Comparison of ENCODE assay signal across 11 cellular contexts in genomic region chr16:88767546-88767945, GRCh38. TPM values are rescaled to one million over a fixed set of nuclear protein-coding genes. Genes with fewer than 3 reads are reported as not detected.
A peak's percentile ranks its signal among the peaks of the same experiment; 100 is the strongest.
DNase-seq lines count a peak whose midpoint lies in the region; ATAC-seq and TF ChIP-seq lines count a peak whose summit lies in the region.
"Had no signal": no experiment of that assay in that cellular context is flagged by ENCODE, and none has a peak within 500 bp of the region (broad histone marks: within the 10 kb centered on the region; RNA-seq: fewer than 3 reads in every experiment).

No MANE protein-coding gene starts in this region.

- TF ChIP-seq EP300 in esophagus muscularis mucosa (IDR thresholded peaks at IDR 0.05) = no peak

- peaks cover 17% of the 10 kb centered on the region for H3K4me1 ChIP-seq in GM23248 (ENCODE audit: insufficient read depth)
- H3K4me1 ChIP-seq in esophagus muscularis mucosa = peaks cover 66 to 100% (median 99%) of the 10 kb centered on the region in 4 donors

- no peaks in the 10 kb centered on the region; the same call in 1 of the 2 replicates for H3F3A ChIP-seq in GM23248 (ENCODE audit: insufficient read depth)

- H3K36me3 Mint-ChIP-seq in T-helper 17 cell (ENCODE audit: low read depth) = no peaks in the 10 kb centered on the region
- H3K36me3 Mint-ChIP-seq in stimulated activated memory B cell treated with anti-CD40 and anti-IgM and Interleukin-4, amounts not matched to agents 10 μg/mL and 1 μg/mL and 100 μg/mL, for 72 hours = peaks cover 13% of the 10 kb centered on the region
- H3K36me3 Mint-ChIP-seq: mesothelial cell of epicardium had no signal

- H3K9me2 ChIP-seq in GM23248 (ENCODE audit: insufficient read depth) = no peaks in the 10 kb centered on the region

- H3K27me3 ChIP-seq in GM23248 (replicated peaks; ENCODE audit: insufficient read depth) = no peaks in the 10 kb centered on the region
- no peaks in the 10 kb centered on the region for H3K27me3 ChIP-seq in esophagus muscularis mucosa
- no peaks in the 10 kb centered on the region for H3K27me3 ChIP-seq in dorsolateral prefrontal cortex

- H3K36me3 ChIP-seq in GM23248 (ENCODE audit: low read depth) (no peaks in the 10 kb centered on the region; the same call in 1 of the 2 replicates), esophagus muscularis mucosa (peaks cover 0 to 11% (median 2%) of the 10 kb centered on the region in 4 donors)

- WGBS in GM23248 (ENCODE audit: low coverage in 1 of 2, low lambda C conversion rate in 2 of 2, missing lambda C conversion rate in 2 of 2), 2 experiments = 80 to 87% methylated on average over 3 to 8 of the region's 8 CpGs
- 53% methylated on average over 2 of the region's 8 CpGs for WGBS in esophagus muscularis mucosa

- TF ChIP-seq POLR2A in esophagus muscularis mucosa (IDR thresholded peaks at IDR 0.05; ENCODE audit: low read depth) = no peak

- H3K9me3 Mint-ChIP-seq in stimulated activated memory B cell treated with anti-CD40 and anti-IgM and Interleukin-4, amounts not matched to agents 10 μg/mL and 1 μg/mL and 100 μg/mL, for 72 hours = no peaks in the 10 kb centered on the region
- H3K9me3 Mint-ChIP-seq: activated naive CD4-positive, alpha-beta T cell treated with anti-CD3 and anti-CD28 coated beads, Interleukin-2, amount 10 ng/mL, durations not matched to agents 7 days and 5 days; mesothelial cell of epicardium had no signal

- ATAC-seq in T-helper 17 cell = no peak
- ATAC-seq in stimulated activated memory B cell treated with anti-CD40 and anti-IgM and Interleukin-4, amounts not matched to agents 10 μg/mL and 1 μg/mL and 100 μg/mL, for 72 hours = no peak
- ATAC-seq in GM21717 (IDR thresholded peaks at IDR 0.05; ENCODE audit: unreplicated experiment) = no peak

- no peak for DNase-seq in GM23248
- DNase-seq in T-helper 17 cell = no peak
- no peak for DNase-seq in esophagus muscularis mucosa (ENCODE audit: extremely low spot score)
- DNase-seq in dorsolateral prefrontal cortex = no peak
- DNase-seq in GM19240 (ENCODE audit: insufficient read length, low spot score) = no peak
- DNase-seq: activated CD4-positive, alpha-beta T cell treated with anti-CD3 and anti-CD28 coated beads for 1 hour; activated naive CD4-positive, alpha-beta T cell treated with anti-CD3 and anti-CD28 coated beads, Interleukin-2, amount 10 ng/mL, durations not matched to agents 7 days and 5 days; effector CD4-positive, alpha-beta T cell had no signal

- H3K9ac ChIP-seq in GM23248 = peak overlapping the region; percentile 37; the same call in 1 of the 2 replicates

- no peak overlapping the region for H2AFZ ChIP-seq in GM23248

- H3K27ac ChIP-seq in GM23248 (no peak overlapping the region), esophagus muscularis mucosa (replicated peaks in 1 of 4) (peak overlapping the region; percentile 88 to 92 (median 92)), dorsolateral prefrontal cortex (no peak overlapping the region)

- TF ChIP-seq CTCF in esophagus muscularis mucosa (IDR thresholded peaks at IDR 0.05) (no peak), dorsolateral prefrontal cortex (IDR thresholded peaks at IDR 0.05 in 54 of 56, conservative IDR thresholded peaks at IDR 0.05 in 2 of 56; ENCODE audit: low read depth in 1 of 56, partially characterized antibody in 56 of 56) (no peak)

- H3K9me3 ChIP-seq in GM23248 (ENCODE audit: low read depth) (no peaks in the 10 kb centered on the region), T-helper 17 cell (ENCODE audit: control insufficient read depth, low read length, poor library complexity, severe bottlenecking) (no peaks in the 10 kb centered on the region), esophagus muscularis mucosa (no peaks in the 10 kb centered on the region)

- peaks cover 18% of the 10 kb centered on the region for H3K4me1 Mint-ChIP-seq in T-helper 17 cell
- H3K4me1 Mint-ChIP-seq in stimulated activated memory B cell treated with anti-CD40 and anti-IgM and Interleukin-4, amounts not matched to agents 10 μg/mL and 1 μg/mL and 100 μg/mL, for 72 hours = peaks cover 57% of the 10 kb centered on the region

- H3K79me2 ChIP-seq in GM23248 (ENCODE audit: insufficient read depth) = peaks cover 100% of the 10 kb centered on the region

- peak overlapping the region; percentile 6 for H3K27ac Mint-ChIP-seq in T-helper 17 cell
- peak overlapping the region; percentile 86 for H3K27ac Mint-ChIP-seq in stimulated activated memory B cell treated with anti-CD40 and anti-IgM and Interleukin-4, amounts not matched to agents 10 μg/mL and 1 μg/mL and 100 μg/mL, for 72 hours
- H3K27ac Mint-ChIP-seq: activated naive CD4-positive, alpha-beta T cell treated with anti-CD3 and anti-CD28 coated beads, Interleukin-2, amount 10 ng/mL, durations not matched to agents 7 days and 5 days had no signal

- H3K4me2 ChIP-seq in GM23248 (ENCODE audit: unreplicated experiment) = no peak overlapping the region

- H3K27me3 Mint-ChIP-seq in T-helper 17 cell = no peaks in the 10 kb centered on the region
- H3K27me3 Mint-ChIP-seq in stimulated activated memory B cell treated with anti-CD40 and anti-IgM and Interleukin-4, amounts not matched to agents 10 μg/mL and 1 μg/mL and 100 μg/mL, for 72 hours = no peaks in the 10 kb centered on the region
- H3K27me3 Mint-ChIP-seq: activated naive CD4-positive, alpha-beta T cell treated with anti-CD3 and anti-CD28 coated beads, Interleukin-2, amount 10 ng/mL, durations not matched to agents 7 days and 5 days had no signal

- peaks cover 4% of the 10 kb centered on the region; the same call in 1 of the 2 replicates for H4K20me1 ChIP-seq in GM23248 (ENCODE audit: insufficient read depth)

- intact Hi-C loops in esophagus muscularis mucosa (cut with DNase I) = no loop called here
- intact Hi-C loops in dorsolateral prefrontal cortex (cut with DNase I) = no loop called here

- in situ Hi-C loops in GM23248 (cut with MboI) = no loop called here

- no peak overlapping the region for H3K4me3 ChIP-seq in GM23248
- peak overlapping the region in 2 of 4 donors; percentile 26 to 29 for H3K4me3 ChIP-seq in esophagus muscularis mucosa
- no peak overlapping the region for H3K4me3 ChIP-seq in dorsolateral prefrontal cortex

- H3K4me3 Mint-ChIP-seq in T-helper 17 cell = peak overlapping the region; percentile 21
- peak overlapping the region; percentile 19 for H3K4me3 Mint-ChIP-seq in stimulated activated memory B cell treated with anti-CD40 and anti-IgM and Interleukin-4, amounts not matched to agents 10 μg/mL and 1 μg/mL and 100 μg/mL, for 72 hours
- H3K4me3 Mint-ChIP-seq: activated naive CD4-positive, alpha-beta T cell treated with anti-CD3 and anti-CD28 coated beads, Interleukin-2, amount 10 ng/mL, durations not matched to agents 7 days and 5 days; mesothelial cell of epicardium had no signal

RNA-seq across cellular contexts. Expression of gene PIEZO1, which starts 17.5 kb away (rescaled TPM):
- total RNA-seq in GM23248 (2014; rRNA removed; shearing (Covaris generic)) = 223 and 294 TPM in 2 replicates
- polyA plus RNA-seq in GM23248 (2016; fragmentation: Nextera tagmentation; extraction: Ambion mirVana) = 89.7 and 95.3 TPM in 2 replicates
- 100 to 1,000 TPM; 272 to 318 TPM for total RNA-seq in T-helper 17 cell
- total RNA-seq in esophagus muscularis mucosa = 100 to 1,000 TPM; 140 to 298 (median 182) TPM
- 10 to 100 TPM; 14.6 to 86.5 (median 34.6) TPM for total RNA-seq in dorsolateral prefrontal cortex

RNA-seq across cellular contexts. Expression of gene CDT1, which starts 36.0 kb away (rescaled TPM):
- 11.3 and 14.2 TPM in 2 replicates for total RNA-seq in GM23248 (2014; rRNA removed; shearing (Covaris generic))
- polyA plus RNA-seq in GM23248 (2016; fragmentation: Nextera tagmentation; extraction: Ambion mirVana) = 5.4 and 5.9 TPM in 2 replicates
- total RNA-seq in T-helper 17 cell (1 to 10 TPM in 1 of 2 donors, under 1 TPM in 1; 0.42 to 1.3 TPM), esophagus muscularis mucosa (1 to 10 TPM in 1 of 4 donors, under 1 TPM in 2, not detected in 1; 0.17 to 1.4 (median 0.34) TPM), dorsolateral prefrontal cortex (1 to 10 TPM in 106 of 120 experiments, under 1 TPM in 14; 0.49 to 5.3 (median 2.0) TPM)

RNA-seq across cellular contexts. Expression of gene APRT, which starts 44.2 kb away (rescaled TPM):
- 105 and 150 TPM in 2 replicates for total RNA-seq in GM23248 (2014; rRNA removed; shearing (Covaris generic))
- polyA plus RNA-seq in GM23248 (2016; fragmentation: Nextera tagmentation; extraction: Ambion mirVana) = 224 and 226 TPM in 2 replicates
- total RNA-seq in T-helper 17 cell (100 to 1,000 TPM; 130 to 158 TPM), esophagus muscularis mucosa (100 to 1,000 TPM in 2 of 4 donors, 10 to 100 TPM in 2; 60.6 to 141 (median 98.6) TPM), dorsolateral prefrontal cortex (10 to 100 TPM; 21.9 to 51.6 (median 33.2) TPM)

Comparison
In these comparisons a context has a peak if more than half of its experiments do, and no peak if none do; other contexts are left out.
1. H3K27ac ChIP-seq: peak in esophagus muscularis mucosa (4 of 4); none in GM23248 (single experiment) and dorsolateral prefrontal cortex (0 of 59).